ENCODE assay signal across 8 cellular contexts in genomic region chr19:45075215-45076028, GRCh38. TPM values are rescaled to one million over a fixed set of nuclear protein-coding genes. Genes with fewer than 3 reads are reported as not detected.
A peak's percentile ranks its signal among the peaks of the same experiment; 100 is the strongest.
DNase-seq lines count a peak whose midpoint lies in the region; ATAC-seq and TF ChIP-seq lines count a peak whose summit lies in the region.

No MANE protein-coding gene starts in this region.

- peaks cover 4 to 22% (median 18%) of the 10 kb centered on the region in 4 donors for H3K36me3 ChIP-seq in esophagus muscularis mucosa
- no peaks in the 10 kb centered on the region for H3K36me3 ChIP-seq in mucosa of stomach (ENCODE audit: control insufficient read depth, insufficient read depth, low read length)

- DNase-seq in AG04450 (ENCODE audit: low read depth, low spot score) = no peak
- peak; percentile 39 for DNase-seq in NCI-H1105 (lab: John Stamatoyannopoulos, UW)
- DNase-seq in activated CD4-positive, CD25-positive, alpha-beta regulatory T cell (lab: John Stamatoyannopoulos, UW) = peak in 3 of 4 experiments; percentile 20 to 35 (median 26)
- DNase-seq in esophagus muscularis mucosa (ENCODE audit: extremely low spot score) = no peak
- DNase-seq in ureter (ENCODE audit: low spot score) = peak; percentile 91

- 34% methylated on average over 17 of the region's 26 CpGs for WGBS in esophagus muscularis mucosa

- TF ChIP-seq CTCF in AG04450 (IDR thresholded peaks at IDR 0.05; ENCODE audit: low read depth, low read length) = no peak
- no peak for TF ChIP-seq CTCF in esophagus muscularis mucosa (IDR thresholded peaks at IDR 0.05)

- no peaks in the 10 kb centered on the region for H3K27me3 ChIP-seq in AG04450 (ENCODE audit: control insufficient read depth, insufficient read depth, low read length)
- H3K27me3 ChIP-seq in esophagus muscularis mucosa = no peaks in the 10 kb centered on the region
- H3K27me3 ChIP-seq in mucosa of stomach (ENCODE audit: control insufficient read depth, insufficient read depth, low read length) = no peaks in the 10 kb centered on the region

- peaks cover 24 to 41% (median 40%) of the 10 kb centered on the region in 4 donors for H3K4me1 ChIP-seq in esophagus muscularis mucosa
- H3K4me1 ChIP-seq in mucosa of stomach (ENCODE audit: control insufficient read depth, insufficient read depth, low read length) = peaks cover 44% of the 10 kb centered on the region

- no peak overlapping the region for H3K27ac ChIP-seq in AG04450 (ENCODE audit: low read depth, low read length)
- peak overlapping the region; percentile 44 to 69 (median 64) for H3K27ac ChIP-seq in esophagus muscularis mucosa (replicated peaks in 1 of 4)

- H3K4me3 ChIP-seq in AG04450 (ENCODE audit: low read depth, low read length) (peak overlapping the region; percentile 48), esophagus muscularis mucosa (peak overlapping the region; percentile 54 to 64 (median 56)), mucosa of stomach (ENCODE audit: low read length) (peak overlapping the region; percentile 56)

- TF ChIP-seq POLR2A in esophagus muscularis mucosa (IDR thresholded peaks at IDR 0.05; ENCODE audit: low read depth) = no peak

- POLR2A ChIA-PET in AG04450 (lab: Yijun Ruan, JAX) = no interaction called here

- intact Hi-C loops in esophagus muscularis mucosa (cut with DNase I) = loop anchor here (10.0 kb wide), 1 partner anchor 181 kb away; the partner anchor contains the start of gene TOMM40

- ATAC-seq in GM18498 (IDR thresholded peaks at IDR 0.05; ENCODE audit: unreplicated experiment) (peak; percentile 55), HG02759 (IDR thresholded peaks at IDR 0.05; ENCODE audit: unreplicated experiment) (peak; percentile 66)

- TF ChIP-seq EP300 in esophagus muscularis mucosa (IDR thresholded peaks at IDR 0.05) = no peak

- H3K9ac ChIP-seq in mucosa of stomach (ENCODE audit: low read length) = peak overlapping the region; percentile 64

- CTCF ChIA-PET in AG04450 (lab: Charles Lee) = interaction anchor here (1.1 kb wide), 1 partner anchor 16 kb away, joined by 3 read pairs; no protein-coding TSS in a partner anchor

- no peaks in the 10 kb centered on the region for H3K9me3 ChIP-seq in AG04450 (ENCODE audit: control insufficient read depth, insufficient read depth, low read length)
- H3K9me3 ChIP-seq in esophagus muscularis mucosa = no peaks in the 10 kb centered on the region
- no peaks in the 10 kb centered on the region for H3K9me3 ChIP-seq in mucosa of stomach (ENCODE audit: control insufficient read depth, low read length)

RNA-seq across cellular contexts. Expression of gene ZNF296, which starts 0.9 kb away (rescaled TPM):
- polyA plus RNA-seq in AG04450 (2011; rRNA removed) = not detected in 2 replicates
- polyA minus RNA-seq in AG04450 (2011; rRNA and poly(A)+ RNA removed) = not detected in 2 replicates
- total RNA-seq in esophagus muscularis mucosa (under 1 TPM in 2 of 4 donors, not detected in 2; 0.17 to 0.23 TPM), ureter (5.1 TPM)

RNA-seq across cellular contexts. Expression of gene GEMIN7, which starts 3.6 kb away (rescaled TPM):
- 20.6 and 24.7 TPM in 2 replicates for polyA plus RNA-seq in AG04450 (2011; rRNA removed)
- 12.1 and 13.1 TPM in 2 replicates for polyA minus RNA-seq in AG04450 (2011; rRNA and poly(A)+ RNA removed)
- total RNA-seq in esophagus muscularis mucosa (10 to 100 TPM; 12.3 to 19.1 (median 15.3) TPM), ureter (19.9 TPM)

RNA-seq across cellular contexts. Expression of gene PPP1R37, which starts 17.6 kb away (rescaled TPM):
- polyA plus RNA-seq in AG04450 (2011; rRNA removed) = 8.6 and 11.2 TPM in 2 replicates
- polyA minus RNA-seq in AG04450 (2011; rRNA and poly(A)+ RNA removed) = 9.3 and 15.0 TPM in 2 replicates
- total RNA-seq in esophagus muscularis mucosa (10 to 100 TPM; 21.0 to 46.7 (median 28.3) TPM), ureter (89.3 TPM)

RNA-seq across cellular contexts. Expression of gene CLASRP, which starts 36.6 kb away (rescaled TPM):
- polyA plus RNA-seq in AG04450 (2011; rRNA removed) = 12.4 and 13.9 TPM in 2 replicates
- 19.3 and 26.1 TPM in 2 replicates for polyA minus RNA-seq in AG04450 (2011; rRNA and poly(A)+ RNA removed)
- total RNA-seq in esophagus muscularis mucosa = 10 to 100 TPM; 20.7 to 59.8 (median 32.9) TPM
- 128 TPM for total RNA-seq in ureter

Comparison
In these comparisons a context has a peak if more than half of its experiments do, and no peak if none do; other contexts are left out.
1. DNase-seq: peak in NCI-H1105 (single experiment), activated CD4-positive, CD25-positive, alpha-beta regulatory T cell (3 of 4) and ureter (single experiment); none in AG04450 (single experiment) and esophagus muscularis mucosa (single experiment).
2. Peak in every context shown above with its lines, with median percentiles within 50 percentile points of each other: H3K4me3 ChIP-seq.